In the genomic region with DNA sequence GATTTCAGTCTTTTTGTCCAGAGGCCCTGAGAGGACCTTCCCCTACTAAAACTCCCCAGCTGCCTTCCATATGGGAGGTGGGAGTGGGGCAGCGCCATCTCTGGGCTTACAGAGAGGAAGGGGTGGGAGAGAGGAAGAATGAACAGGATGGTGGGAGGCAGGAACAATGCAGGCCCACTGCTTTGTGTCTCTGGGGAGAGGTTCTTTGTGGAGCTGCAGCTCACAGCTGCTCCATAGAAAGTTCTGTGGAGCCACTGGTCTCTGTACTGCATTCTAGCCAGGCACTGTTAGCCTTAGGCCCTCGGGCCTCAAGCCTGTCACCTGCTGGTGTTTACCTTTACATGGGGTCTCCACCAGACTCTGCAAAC, we compare ENCODE assay signal across 12 cellular contexts. TPM values are rescaled to one million over a fixed set of nuclear protein-coding genes. Genes with fewer than 3 reads are reported as not detected.
DNase-seq lines count a peak whose midpoint lies in the region; ATAC-seq and TF ChIP-seq lines count a peak whose summit lies in the region.
"Had no signal": no experiment of that assay in that cellular context is flagged by ENCODE, and none has a peak within 500 bp of the region (broad histone marks: within the 10 kb centered on the region; RNA-seq: fewer than 3 reads in every experiment).

No MANE protein-coding gene starts in this region.

- H3K9ac ChIP-seq in PC-3 (ENCODE audit: low read length): no peak overlapping the region
- no peak overlapping the region for H3K9ac ChIP-seq in colonic mucosa (ENCODE audit: low read depth in 2 of 2, low read length in 2 of 2)

- WGBS in spleen, 5 donors: 61 to 86% (median 74%) methylated on average over 2 of the region's 2 CpGs

- H3K9me2 ChIP-seq in PC-3 (replicated peaks; ENCODE audit: low read length): no peaks in the 10 kb centered on the region

- no peak for TF ChIP-seq POLR2A in spleen (IDR thresholded peaks at IDR 0.05)

- DNase-seq in SK-N-DZ (ENCODE audit: low spot score): peak; percentile 34
- DNase-seq in spleen: no peak
- DNase-seq in PC-3: no peak
- no peak for DNase-seq in colonic mucosa
- DNase-seq: activated naive CD4-positive, alpha-beta T cell treated with Interleukin-2 at 50 U/mL for 16 hours had no signal

- H3K4me3 ChIP-seq in HEK293 (ENCODE audit: low read depth, low read length) (no peak overlapping the region), spleen (no peak overlapping the region), PC-3 (ENCODE audit: low read length) (no peak overlapping the region), colonic mucosa (no peak overlapping the region)

- intact Hi-C loops in spleen (cut with DNase I; ENCODE audit: low total_unique reads): loop anchor here (10.0 kb wide), 2 partner anchors 90 to 270 kb away; no protein-coding TSS in a partner anchor
- intact Hi-C loops in PC-3 (cut with micrococcal nuclease): loop anchor here (10.0 kb wide), 1 partner anchor 250 kb away; no protein-coding TSS in a partner anchor
- intact Hi-C loops in colonic mucosa (cut with DNase I): no loop called here

- H3K4me2 ChIP-seq in PC-3 (ENCODE audit: low read length): no peak overlapping the region

- H4K20me1 ChIP-seq in PC-3 (ENCODE audit: low read length): no peaks in the 10 kb centered on the region

- H3K27ac ChIP-seq in HEK293 (ENCODE audit: extremely low read depth, low read depth, low read length): peak overlapping the region; percentile 42
- H3K27ac ChIP-seq in layer of hippocampus (ENCODE audit: low read depth, low read length): peak overlapping the region; percentile 96
- peak overlapping the region in 5 of 8 donors; percentile 40 to 70 (median 60) for H3K27ac ChIP-seq in spleen
- no peak overlapping the region for H3K27ac ChIP-seq in PC-3 (ENCODE audit: low read length)
- H3K27ac ChIP-seq in colonic mucosa: no peak overlapping the region

- no peak for ATAC-seq in PC-3
- no peak for ATAC-seq in HG02798 (IDR thresholded peaks at IDR 0.05; ENCODE audit: poor library complexity, unreplicated experiment)
- no peak for ATAC-seq in HG03439 (IDR thresholded peaks at IDR 0.05; ENCODE audit: unreplicated experiment)

- H3K79me2 ChIP-seq in PC-3 (ENCODE audit: low read length): no peaks in the 10 kb centered on the region

- no peaks in the 10 kb centered on the region for H3F3A ChIP-seq in PC-3 (ENCODE audit: low read length, unreplicated experiment)

- peaks cover 0 to 29% of the 10 kb centered on the region in 2 experiments; a peak in 1 of 3 replicates for H3K36me3 ChIP-seq in HEK293 (ENCODE audit: control insufficient read depth in 2 of 2, insufficient read depth in 1 of 2, low read length in 2 of 2)
- H3K36me3 ChIP-seq in spleen: peaks cover 0 to 41% (median 0%) of the 10 kb centered on the region in 6 donors
- H3K36me3 ChIP-seq in PC-3 (ENCODE audit: low read depth, low read length): peaks cover 41% of the 10 kb centered on the region
- H3K36me3 ChIP-seq in colonic mucosa: no peaks in the 10 kb centered on the region

- TF ChIP-seq CTCF in HEK293 (tag by site-specific recombination; IDR thresholded peaks at IDR 0.05): no peak
- no peak for TF ChIP-seq CTCF in spleen (IDR thresholded peaks at IDR 0.05 in 8 of 11, conservative IDR thresholded peaks at IDR 0.05 in 3 of 11)
- no peak for TF ChIP-seq CTCF in PC-3 (conservative IDR thresholded peaks at IDR 0.05; ENCODE audit: low read depth, low read length)
- TF ChIP-seq CTCF in colonic mucosa (IDR thresholded peaks at IDR 0.05): no peak

- H3K4me1 ChIP-seq in HEK293 (ENCODE audit: control insufficient read depth, insufficient read depth, low read length) (peaks cover 11% of the 10 kb centered on the region), spleen (peaks cover 8 to 58% (median 27%) of the 10 kb centered on the region in 6 donors), PC-3 (ENCODE audit: insufficient read depth, low read length) (no peaks in the 10 kb centered on the region), colonic mucosa (no peaks in the 10 kb centered on the region)

- no TSS peak for BruUV-seq in PC-3 (replicated peaks; lab: Mats Ljungman, UMichigan)

- POLR2A ChIA-PET in HEK293 (lab: Yijun Ruan, JAX): interaction anchor here (0.8 kb wide), 2 partner anchors 13 to 107 kb away, joined by 4 read pairs; no protein-coding TSS in a partner anchor
- POLR2A ChIA-PET in PC-3 (lab: Charles Lee; ENCODE audit: unreplicated experiment): no interaction called here

- H2AFZ ChIP-seq in PC-3 (ENCODE audit: low read length): no peak overlapping the region

- H3K9me3 ChIP-seq in HEK293 (ENCODE audit: control insufficient read depth, insufficient read depth, low read depth, low read length) (no peaks in the 10 kb centered on the region), spleen (no peaks in the 10 kb centered on the region), PC-3 (ENCODE audit: low read length) (no peaks in the 10 kb centered on the region), colonic mucosa (no peaks in the 10 kb centered on the region)

- CTCF ChIA-PET in HEK293 (lab: Yijun Ruan, JAX): interaction anchor here (0.6 to 12.6 kb wide), 8 partner anchors 12 to 237 kb away, joined by 3 to 135 read pairs (median 4); no protein-coding TSS in a partner anchor
- CTCF ChIA-PET in PC-3 (lab: Charles Lee): no interaction called here

- no peaks in the 10 kb centered on the region for H3K27me3 ChIP-seq in layer of hippocampus (ENCODE audit: control insufficient read depth, insufficient read depth, low read length)
- peaks cover 0 to 7% (median 0%) of the 10 kb centered on the region in 7 donors for H3K27me3 ChIP-seq in spleen (replicated peaks in 1 of 7)
- no peaks in the 10 kb centered on the region for H3K27me3 ChIP-seq in PC-3 (ENCODE audit: low read length)
- H3K27me3 ChIP-seq in colonic mucosa: no peaks in the 10 kb centered on the region

TF ChIP-seq in HEK293, 187 proteins besides CTCF, POLR2A, EP300 and RAD21 (continues in another document):
- TF ChIP-seq ZNF544 (tag by site-specific recombination; IDR thresholded peaks at IDR 0.05) (no peak), ZNF623 (tag by site-specific recombination; IDR thresholded peaks at IDR 0.05) (no peak), ZNF302 (tag by site-specific recombination; IDR thresholded peaks at IDR 0.05; ENCODE audit: low read depth) (no peak), ZBTB1 (tag by site-specific recombination; IDR thresholded peaks at IDR 0.05) (no peak), ZNF274 (IDR thresholded peaks at IDR 0.05; ENCODE audit: low read length) (no peak), ZNF274 (tag by site-specific recombination; IDR thresholded peaks at IDR 0.05; ENCODE audit: borderline replicate concordance) (no peak), HOXC10 (CRISPR knock-in tag; IDR thresholded peaks at IDR 0.05) (no peak), ZFHX2 (tag by site-specific recombination; conservative IDR thresholded peaks at IDR 0.05) (peak; percentile 88), IKZF3 (tag by site-specific recombination; IDR thresholded peaks at IDR 0.05) (no peak), ZSCAN23 (tag by site-specific recombination; IDR thresholded peaks at IDR 0.05) (no peak)
- TF ChIP-seq, protein P1, sequence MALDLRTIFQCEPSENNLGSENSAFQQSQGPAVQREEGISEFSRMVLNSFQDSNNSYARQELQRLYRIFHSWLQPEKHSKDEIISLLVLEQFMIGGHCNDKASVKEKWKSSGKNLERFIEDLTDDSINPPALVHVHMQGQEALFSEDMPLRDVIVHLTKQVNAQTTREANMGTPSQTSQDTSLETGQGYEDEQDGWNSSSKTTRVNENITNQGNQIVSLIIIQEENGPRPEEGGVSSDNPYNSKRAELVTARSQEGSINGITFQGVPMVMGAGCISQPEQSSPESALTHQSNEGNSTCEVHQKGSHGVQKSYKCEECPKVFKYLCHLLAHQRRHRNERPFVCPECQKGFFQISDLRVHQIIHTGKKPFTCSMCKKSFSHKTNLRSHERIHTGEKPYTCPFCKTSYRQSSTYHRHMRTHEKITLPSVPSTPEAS (tag by site-specific recombination; IDR thresholded peaks at IDR 0.05): 0 out of 2 replicates have a peak, but pooled peaks have one; percentile 1
- TF ChIP-seq, protein P2, sequence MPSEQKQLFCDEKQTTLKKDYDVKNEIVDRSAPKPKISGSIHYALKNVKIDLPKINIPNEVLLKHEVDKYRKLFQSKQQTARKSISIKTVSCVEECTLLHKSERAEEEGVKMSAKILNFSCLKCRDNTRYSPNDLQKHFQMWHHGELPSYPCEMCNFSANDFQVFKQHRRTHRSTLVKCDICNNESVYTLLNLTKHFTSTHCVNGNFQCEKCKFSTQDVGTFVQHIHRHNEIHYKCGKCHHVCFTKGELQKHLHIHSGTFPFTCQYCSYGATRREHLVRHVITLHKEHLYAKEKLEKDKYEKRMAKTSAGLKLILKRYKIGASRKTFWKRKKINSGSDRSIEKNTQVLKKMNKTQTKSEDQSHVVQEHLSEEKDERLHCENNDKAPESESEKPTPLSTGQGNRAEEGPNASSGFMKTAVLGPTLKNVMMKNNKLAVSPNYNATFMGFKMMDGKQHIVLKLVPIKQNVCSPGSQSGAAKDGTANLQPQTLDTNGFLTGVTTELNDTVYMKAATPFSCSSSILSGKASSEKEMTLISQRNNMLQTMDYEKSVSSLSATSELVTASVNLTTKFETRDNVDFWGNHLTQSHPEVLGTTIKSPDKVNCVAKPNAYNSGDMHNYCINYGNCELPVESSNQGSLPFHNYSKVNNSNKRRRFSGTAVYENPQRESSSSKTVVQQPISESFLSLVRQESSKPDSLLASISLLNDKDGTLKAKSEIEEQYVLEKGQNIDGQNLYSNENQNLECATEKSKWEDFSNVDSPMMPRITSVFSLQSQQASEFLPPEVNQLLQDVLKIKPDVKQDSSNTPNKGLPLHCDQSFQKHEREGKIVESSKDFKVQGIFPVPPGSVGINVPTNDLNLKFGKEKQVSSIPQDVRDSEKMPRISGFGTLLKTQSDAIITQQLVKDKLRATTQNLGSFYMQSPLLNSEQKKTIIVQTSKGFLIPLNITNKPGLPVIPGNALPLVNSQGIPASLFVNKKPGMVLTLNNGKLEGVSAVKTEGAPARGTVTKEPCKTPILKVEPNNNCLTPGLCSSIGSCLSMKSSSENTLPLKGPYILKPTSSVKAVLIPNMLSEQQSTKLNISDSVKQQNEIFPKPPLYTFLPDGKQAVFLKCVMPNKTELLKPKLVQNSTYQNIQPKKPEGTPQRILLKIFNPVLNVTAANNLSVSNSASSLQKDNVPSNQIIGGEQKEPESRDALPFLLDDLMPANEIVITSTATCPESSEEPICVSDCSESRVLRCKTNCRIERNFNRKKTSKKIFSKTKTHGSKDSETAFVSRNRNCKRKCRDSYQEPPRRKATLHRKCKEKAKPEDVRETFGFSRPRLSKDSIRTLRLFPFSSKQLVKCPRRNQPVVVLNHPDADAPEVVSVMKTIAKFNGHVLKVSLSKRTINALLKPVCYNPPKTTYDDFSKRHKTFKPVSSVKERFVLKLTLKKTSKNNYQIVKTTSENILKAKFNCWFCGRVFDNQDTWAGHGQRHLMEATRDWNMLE (tag by site-specific recombination; conservative IDR thresholded peaks at IDR 0.05; ENCODE audit: low read depth): no peak

RNA-seq across cellular contexts. Expression of a gene that starts 43.7 kb away (rescaled TPM):
- polyA plus RNA-seq in SK-N-DZ (2014; cell fraction: cytosol; rRNA removed): not detected in 2 replicates
- polyA plus RNA-seq in SK-N-DZ (2014; cell fraction: nucleus; rRNA removed): not detected in 2 replicates
- total RNA-seq in spleen (1 to 10 TPM in 1 of 7 donors, under 1 TPM in 1, not detected in 5; 0.47 to 1.6 TPM), PC-3 (2014; rRNA removed) (0.58 TPM in 1 of 2 replicates, not detected in the other), colonic mucosa (not detected)
- under 1 TPM in 1 of 3 donors, not detected in 2; 0.10 TPM for polyA plus RNA-seq in spleen
- total RNA-seq: G401, kidney epithelial cell, OCI-LY7 had no signal

Comparison
In these comparisons a context has a peak if more than half of its experiments do, and no peak if none do; other contexts are left out.
1. H3K27ac ChIP-seq: peak in HEK293 (single experiment), layer of hippocampus (single experiment) and spleen (5 of 8); none in PC-3 (single experiment) and colonic mucosa (single experiment).